In genomic region chr1:151372411-151372934, GRCh38 we compare ENCODE assay signal across 9 cellular contexts. TPM values are rescaled to one million over a fixed set of nuclear protein-coding genes. Genes with fewer than 3 reads are reported as not detected.
DNase-seq lines count a peak whose midpoint lies in the region; ATAC-seq, FAIRE-seq and TF ChIP-seq lines count a peak whose summit lies in the region.
"Had no signal": no experiment of that assay in that cellular context is flagged by ENCODE, and none has a peak within 500 bp of the region (broad histone marks: within the 10 kb centered on the region; RNA-seq: fewer than 3 reads in every experiment).

Gene SELENBP1 (minus strand): TSS chr1:151372705. CDS start chr1:151372641, 64 bp downstream.

- H4K91ac ChIP-seq in trophoblast cell (ENCODE audit: low read depth, low read length), result no peak within 1 kb of the TSS

- no peaks in the 10 kb centered on the region for H3K9me3 Mint-ChIP-seq in activated B cell treated with CpG ODN at 0.5 μM for 24 hours

- H3K27me3 ChIP-seq in trophoblast cell (ENCODE audit: insufficient read depth, low read length), result no peaks in the 10 kb centered on the region

- FAIRE-seq in GM12892 (lab: Jason Lieb, UNC) (no peak), urothelium cell line (lab: Jason Lieb, UNC) (no peak)

- H3K36me3 ChIP-seq in trophoblast cell (ENCODE audit: control insufficient read depth in 1 of 2, insufficient read depth in 2 of 2, low read length in 2 of 2), result no peaks in the 10 kb centered on the region

- peaks cover 2% of the 10 kb centered on the region for H3K79me2 ChIP-seq in trophoblast cell (ENCODE audit: control insufficient read depth, insufficient read depth, low read length, poor library complexity)

- H3K27ac Mint-ChIP-seq in activated B cell treated with CpG ODN at 0.5 μM for 24 hours, result peak within 1 kb of the TSS; percentile 6

- peaks cover 6% of the 10 kb centered on the region for H3K9me3 ChIP-seq in trophoblast cell (ENCODE audit: insufficient read depth, low read depth, low read length)

- peak within 1 kb of the TSS; percentile 67 for H4K12ac ChIP-seq in trophoblast cell (ENCODE audit: low read depth, low read length)

- H3K18ac ChIP-seq in trophoblast cell (ENCODE audit: low read length), result no peak within 1 kb of the TSS

- no peaks in the 10 kb centered on the region for H3K27me3 Mint-ChIP-seq in activated B cell treated with CpG ODN at 0.5 μM for 24 hours

- no peaks in the 10 kb centered on the region for H3K36me3 Mint-ChIP-seq in activated B cell treated with CpG ODN at 0.5 μM for 24 hours (ENCODE audit: low read depth)

- peaks cover 0 to 4% of the 10 kb centered on the region in 2 experiments for H3K4me1 ChIP-seq in trophoblast cell (ENCODE audit: control insufficient read depth in 1 of 2, insufficient read depth in 2 of 2, low read length in 2 of 2)

- peak within 1 kb of the TSS; percentile 35 for H2BK120ac ChIP-seq in trophoblast cell (ENCODE audit: insufficient read depth, low read length, poor library complexity)

- intact Hi-C loops in activated B cell treated with CpG ODN at 0.5 μM for 24 hours (cut with micrococcal nuclease), result no loop called here
- intact Hi-C loops in Right ventricle myocardium superior (cut with DNase I), result no loop called here

- peak within 1 kb of the TSS; percentile 50 for H3K4me2 ChIP-seq in trophoblast cell (ENCODE audit: low read length)

- no peak within 1 kb of the TSS for H3K4me3 ChIP-seq in trophoblast cell (ENCODE audit: low read depth, low read length)

- POLR2A ChIA-PET in activated B cell treated with CpG ODN at 0.5 μM for 24 hours (lab: Charles Lee), result interaction anchor here (0.6 kb wide), 1 partner anchor 26 kb away, joined by 4 read pairs; no protein-coding TSS in a partner anchor

- H3K4me3 Mint-ChIP-seq in activated B cell treated with CpG ODN at 0.5 μM for 24 hours, result no peak within 1 kb of the TSS

- no peak for TF ChIP-seq RAD21 in Ishikawa (IDR thresholded peaks at IDR 0.05; ENCODE audit: low read depth)

- no peak within 1 kb of the TSS for H2BK5ac ChIP-seq in trophoblast cell (ENCODE audit: low read depth, low read length, poor library complexity)

- peak within 1 kb of the TSS; percentile 84 for H2AFZ ChIP-seq in trophoblast cell (ENCODE audit: insufficient read depth, low read length, poor library complexity)

- peak within 1 kb of the TSS; percentile 42 for H3K14ac ChIP-seq in trophoblast cell (ENCODE audit: low read length)

- TF ChIP-seq EP300 in Ishikawa (IDR thresholded peaks at IDR 0.05; ENCODE audit: borderline replicate concordance), result no peak

- TF ChIP-seq POLR2A in GM12892 (IDR thresholded peaks at IDR 0.05; ENCODE audit: low read depth, low read length), result no peak

- H3K9ac ChIP-seq in trophoblast cell (ENCODE audit: low read length), result no peak within 1 kb of the TSS

- ATAC-seq in activated B cell treated with CpG ODN at 0.5 μM for 24 hours (ENCODE audit: low read depth), result no peak
- ATAC-seq in Right ventricle myocardium superior (ENCODE audit: poor library complexity), result peak; percentile 88
- ATAC-seq in GM21723 (IDR thresholded peaks at IDR 0.05; ENCODE audit: unreplicated experiment), result no peak

- WGBS in trophoblast cell (ENCODE audit: extremely low coverage, insufficient coverage, insufficient read length), result no CpG with 5 or more reads among the region's 9 CpGs

- no peak within 1 kb of the TSS for H3K27ac ChIP-seq in trophoblast cell (ENCODE audit: low read depth, low read length)

- no peaks in the 10 kb centered on the region for H3K4me1 Mint-ChIP-seq in activated B cell treated with CpG ODN at 0.5 μM for 24 hours

- CTCF ChIA-PET in activated B cell treated with CpG ODN at 0.5 μM for 24 hours (lab: Charles Lee), result no interaction called here

- H3K79me1 ChIP-seq in trophoblast cell (ENCODE audit: low read length), result peaks cover 2% of the 10 kb centered on the region

- no peak within 1 kb of the TSS for H2AK5ac ChIP-seq in trophoblast cell (ENCODE audit: low read length)

- H4K8ac ChIP-seq in trophoblast cell (ENCODE audit: low read depth, low read length), result peak within 1 kb of the TSS; percentile 54

- H3K23ac ChIP-seq in trophoblast cell (ENCODE audit: low read length), result no peak within 1 kb of the TSS

- no peak for DNase-seq in activated B cell treated with CpG ODN at 0.5 μM for 24 hours
- peak; percentile 89 for DNase-seq in Right ventricle myocardium superior
- no peak for DNase-seq in trophoblast cell
- DNase-seq in GM12892 (ENCODE audit: insufficient read length), result no peak
- DNase-seq in activated naive CD4-positive, alpha-beta T cell treated with Interleukin-2 at 50 U/mL for 16 hours, result no peak
- no peak for DNase-seq in urothelium cell line (ENCODE audit: low spot score)

- H3K4ac ChIP-seq in trophoblast cell (ENCODE audit: low read depth, low read length), result no peak within 1 kb of the TSS

- no peak within 1 kb of the TSS for H2BK12ac ChIP-seq in trophoblast cell (ENCODE audit: low read length)

- no peak for TF ChIP-seq CTCF in activated B cell treated with CpG ODN at 0.5 μM for 24 hours (IDR thresholded peaks at IDR 0.05)

TF ChIP-seq in Ishikawa, 13 proteins besides CTCF, POLR2A, EP300 and RAD21:
- TF ChIP-seq NFIC (IDR thresholded peaks at IDR 0.05) (peak; percentile 79), TCF12 (IDR thresholded peaks at IDR 0.05; ENCODE audit: low read depth) (0 out of 2 replicates have a peak, but pooled peaks have one; percentile 29), FOXM1 (IDR thresholded peaks at IDR 0.05; ENCODE audit: borderline replicate concordance, low read depth) (no peak), YY1 (IDR thresholded peaks at IDR 0.05; ENCODE audit: low read depth) (no peak), MAX (IDR thresholded peaks at IDR 0.05) (no peak), TAF1 (IDR thresholded peaks at IDR 0.05; ENCODE audit: low read depth) (no peak), CREB1 (IDR thresholded peaks at IDR 0.05; ENCODE audit: low read depth) (no peak)

RNA-seq across cellular contexts. Expression of gene SELENBP1, which starts in this region (rescaled TPM):
- total RNA-seq in activated B cell treated with CpG ODN at 0.5 μM for 24 hours (not detected in 2 replicates), Right ventricle myocardium superior (119 TPM)
- polyA plus RNA-seq in trophoblast cell (2013), result 5.4 and 5.9 TPM in 2 replicates
- not detected for polyA plus RNA-seq in GM12892 (2012; ENCODE audit: missing spikeins)
- total RNA-seq: T-helper 1 cell treated with Interleukin-12 subunit alpha and Interleukin-12 subunit beta and Interleukin-4 antibody, amounts not matched to agents 30 ng/mL and 1 ng/mL, for 36 hours had no signal

Comparison
In these comparisons a context has a peak if more than half of its experiments do, and no peak if none do; other contexts are left out.
1. RNA of gene SELENBP1 (total RNA-seq): 119 TPM in Right ventricle myocardium superior (single experiment); not detected in activated B cell treated with CpG ODN at 0.5 μM for 24 hours; every median in the first group is over 100 times any median in the second.